26 cellular contexts compared by ENCODE assay signal in the genomic region with DNA sequence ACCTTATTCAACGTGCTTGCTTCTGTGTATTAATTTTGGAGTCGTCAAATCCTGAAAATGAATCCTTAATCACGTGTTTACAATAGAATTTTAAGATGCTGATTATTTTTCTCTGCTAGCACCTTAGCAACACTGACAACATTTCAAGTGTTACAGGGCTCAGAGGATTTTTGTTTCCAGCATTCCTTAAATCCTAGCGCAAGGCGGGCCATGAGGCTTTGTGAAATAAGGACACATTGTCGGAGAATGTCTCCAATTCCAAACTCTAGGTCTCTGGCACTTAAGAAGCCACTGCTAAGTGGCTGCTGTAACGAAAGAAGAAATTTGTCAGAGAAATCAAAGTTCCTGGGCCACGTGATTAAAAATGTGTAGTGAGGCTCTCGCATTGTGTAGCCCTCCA.
"Had no signal": no experiment of that assay in that cellular context is flagged by ENCODE, and none has a peak within 500 bp of the region (broad histone marks: within the 10 kb centered on the region; RNA-seq: fewer than 3 reads in every experiment).

No MANE protein-coding gene starts in this region.

- H3K27ac ChIP-seq: colonic mucosa, epithelial cell of prostate, ovary, psoas muscle, right lobe of liver, thoracic aorta, transverse colon, vagina had no signal

- DNase-seq: colonic mucosa; effector CD8-positive, alpha-beta T cell; endodermal cell; foreskin melanocyte; glutamatergic neuron; hypothalamus; immature natural killer cell; islet precursor cell; kidney glomerular epithelial cell; mammary epithelial cell; naive thymus-derived CD8-positive, alpha-beta T cell; nephron progenitor cell; occipital lobe; ovary; posterior cingulate gyrus; psoas muscle; right lobe of liver; small intestine; stimulated activated CD4-positive, alpha-beta T cell treated with anti-CD3 and anti-CD28 coated beads, Interleukin-15, amount 100 ng/mL, for 24 hours; stimulated activated CD4-positive, alpha-beta T cell treated with anti-CD3 and anti-CD28 coated beads, Interleukin-2, amount 100 ng/mL, for 48 hours; stimulated activated naive B cell treated with anti-CD40 and anti-IgM and Interleukin-4, amounts not matched to agents 10 μg/mL and 1 μg/mL and 100 μg/mL, for 72 hours; transverse colon had no signal

- ATAC-seq: esophagus mucosa; naive thymus-derived CD8-positive, alpha-beta T cell; psoas muscle; right lobe of liver; stimulated activated naive B cell treated with anti-CD40 and anti-IgM and Interleukin-4, amounts not matched to agents 10 μg/mL and 1 μg/mL and 100 μg/mL, for 72 hours had no signal

- H3K27me3 ChIP-seq: colonic mucosa, ovary, right lobe of liver, transverse colon, vagina had no signal

- H3K36me3 ChIP-seq: colonic mucosa, ovary, right lobe of liver, thoracic aorta, transverse colon, vagina had no signal

- H3K4me3 ChIP-seq: colonic mucosa, ovary, psoas muscle, right lobe of liver, thoracic aorta, transverse colon, vagina had no signal

- H3K4me1 ChIP-seq: colonic mucosa, psoas muscle, right lobe of liver, transverse colon, vagina had no signal

- H3K9me3 ChIP-seq: colonic mucosa, ovary, psoas muscle, right lobe of liver, thoracic aorta, transverse colon, vagina had no signal

- FAIRE-seq: small intestine had no signal
